In genomic region chr20:750801-751200, GRCh38 we compare ENCODE assay signal across 1 cellular context.
TF ChIP-seq lines count a peak whose summit lies in the region.

No MANE protein-coding gene starts in this region.

TF ChIP-seq in K562, 482 proteins besides CTCF, POLR2A, EP300 and RAD21 (continued from another document and continues in another):
- TF ChIP-seq DLX4 (CRISPR knock-in tag; IDR thresholded peaks at IDR 0.05) (no peak), MAFF (IDR thresholded peaks at IDR 0.05; ENCODE audit: low read length) (no peak), MGA (IDR thresholded peaks at IDR 0.05) (no peak), ETV1 (tag; conservative IDR thresholded peaks at IDR 0.05; ENCODE audit: low read depth) (no peak), BCOR (IDR thresholded peaks at IDR 0.05) (no peak), L3MBTL2 (IDR thresholded peaks at IDR 0.05) (peak; percentile 13; the same call in 1 of the 2 replicates), ATF4 (CRISPR knock-in tag; IDR thresholded peaks at IDR 0.05) (no peak), ZNF347 (CRISPR knock-in tag; IDR thresholded peaks at IDR 0.05; ENCODE audit: low read depth) (no peak), ZNF445 (CRISPR knock-in tag; IDR thresholded peaks at IDR 0.05; ENCODE audit: low read depth) (no peak), GTF2A2 (tag; IDR thresholded peaks at IDR 0.05) (no peak), NELFE (IDR thresholded peaks at IDR 0.05; ENCODE audit: insufficient read depth, insufficient read length) (no peak), MAFG (tag; conservative IDR thresholded peaks at IDR 0.05) (0 out of 2 replicates have a peak, but pooled peaks have one; percentile 9), DNMT1 (IDR thresholded peaks at IDR 0.05) (no peak), HIVEP1 (CRISPR knock-in tag; IDR thresholded peaks at IDR 0.05) (no peak), PCBP1 (IDR thresholded peaks at IDR 0.05; ENCODE audit: low read depth, low read length, poor library complexity, severe bottlenecking) (no peak), ZNF592 (IDR thresholded peaks at IDR 0.05) (no peak), JUN (IDR thresholded peaks at IDR 0.05; ENCODE audit: borderline replicate concordance, low read depth, low read length) (peak; percentile 48; the same call in 1 of the 2 replicates), JUN (CRISPR knock-in tag; IDR thresholded peaks at IDR 0.05; ENCODE audit: borderline replicate concordance) (no peak), USF1 (CRISPR knock-in tag; IDR thresholded peaks at IDR 0.05) (peak; percentile 98), HMG20A (CRISPR knock-in tag; conservative IDR thresholded peaks at IDR 0.05) (no peak), BCLAF1 (IDR thresholded peaks at IDR 0.05; ENCODE audit: borderline replicate concordance in 1 of 2, control insufficient read depth in 1 of 2, low read depth in 2 of 2, low read length in 1 of 2) (no peak), ZNF384 (IDR thresholded peaks at IDR 0.05; ENCODE audit: low read depth, low read length) (no peak), ESRRA (IDR thresholded peaks at IDR 0.05; ENCODE audit: borderline replicate concordance, low read depth) (no peak), ZNF124 (CRISPR knock-in tag; IDR thresholded peaks at IDR 0.05) (no peak), BRD9 (IDR thresholded peaks at IDR 0.05; ENCODE audit: low read depth, partially characterized antibody) (no peak), ZNF511 (CRISPR knock-in tag; IDR thresholded peaks at IDR 0.05) (no peak), THAP7 (CRISPR knock-in tag; IDR thresholded peaks at IDR 0.05) (no peak), ZNF778 (CRISPR knock-in tag; IDR thresholded peaks at IDR 0.05) (no peak), ZBED1 (IDR thresholded peaks at IDR 0.05) (no peak), BHLHE40 (IDR thresholded peaks at IDR 0.05; ENCODE audit: low read length) (no peak), ZNF551 (CRISPR knock-in tag; IDR thresholded peaks at IDR 0.05) (no peak), MEIS2 (IDR thresholded peaks at IDR 0.05; ENCODE audit: partially characterized antibody) (no peak), HCFC1 (IDR thresholded peaks at IDR 0.05; ENCODE audit: low read depth, low read length) (no peak), MAX (CRISPR knock-in tag; IDR thresholded peaks at IDR 0.05) (peak; percentile 14; the same call in 1 of the 2 replicates), PRMT5 (CRISPR knock-in tag; IDR thresholded peaks at IDR 0.05) (no peak), MTA1 (IDR thresholded peaks at IDR 0.05; ENCODE audit: borderline replicate concordance) (no peak), TRIM28 (IDR thresholded peaks at IDR 0.05) (no peak), ZNF584 (CRISPR knock-in tag; IDR thresholded peaks at IDR 0.05; ENCODE audit: low read depth) (no peak), SMAD4 (CRISPR knock-in tag; conservative IDR thresholded peaks at IDR 0.05) (no peak), NFE2L1 (tag; IDR thresholded peaks at IDR 0.05; ENCODE audit: borderline replicate concordance, low read depth) (no peak), BACH1 (tag; IDR thresholded peaks at IDR 0.05) (no peak)
